Comparison of ENCODE assay signal across 9 cellular contexts in genomic region chr3:9301798-9302197, GRCh38. TPM values are rescaled to one million over a fixed set of nuclear protein-coding genes. Genes with fewer than 3 reads are reported as not detected.
DNase-seq lines count a peak whose midpoint lies in the region; ATAC-seq, FAIRE-seq and TF ChIP-seq lines count a peak whose summit lies in the region.
"Had no signal": no experiment of that assay in that cellular context is flagged by ENCODE, and none has a peak within 500 bp of the region (broad histone marks: within the 10 kb centered on the region; RNA-seq: fewer than 3 reads in every experiment).

No MANE protein-coding gene starts in this region.

- H4K20me1 ChIP-seq in mammary epithelial cell (ENCODE audit: insufficient read depth, low read length) = no peaks in the 10 kb centered on the region

- no peaks in the 10 kb centered on the region for H3K27me3 Mint-ChIP-seq in mesothelial cell of epicardium (ENCODE audit: low read depth)

- H3K27ac ChIP-seq in A549 (no peak overlapping the region), mammary epithelial cell (ENCODE audit: insufficient read depth, low read depth, low read length) (peak overlapping the region; percentile 53)

- no peak for TF ChIP-seq RAD21 in A549 (conservative IDR thresholded peaks at IDR 0.05 in 1 of 2, IDR thresholded peaks at IDR 0.05 in 1 of 2)

- H3K79me2 ChIP-seq in mammary epithelial cell (ENCODE audit: insufficient read depth, low read length) = no peaks in the 10 kb centered on the region

- BruUV-seq in mammary epithelial cell (replicated peaks; lab: Mats Ljungman, UMichigan) = no TSS peak

- DNase-seq in A549 (ENCODE audit: low read depth in 1 of 2, low spot score in 1 of 2) = no peak
- DNase-seq in HPDE6-E6E7 (ENCODE audit: extremely low spot score) = peak; percentile 23
- DNase-seq in mammary epithelial cell = peak; percentile 89
- DNase-seq in mesothelial cell of epicardium (ENCODE audit: low spot score in 2 of 2, unreplicated experiment in 2 of 2) = no peak
- DNase-seq in SIG-M5 (lab: John Stamatoyannopoulos, UW) = no peak
- DNase-seq in COLO668 (lab: John Stamatoyannopoulos, UW; ENCODE audit: unreplicated experiment) = no peak

- in situ Hi-C loops in mammary epithelial cell (cut with MboI; ENCODE audit: low sequenced_read_pairs in 2 of 2) = loop anchor here (5.0 to 25.0 kb wide), 3 partner anchors 327 to 539 kb away; partner anchors contain the start of gene OXTR (in 1 of the 2)

- no peak overlapping the region for H3K4me3 ChIP-seq in A549
- peak overlapping the region in 2 of 3 experiments; percentile 44 to 45 for H3K4me3 ChIP-seq in mammary epithelial cell (replicated peaks in 1 of 3; ENCODE audit: insufficient read depth in 1 of 3, low read depth in 2 of 3, low read length in 3 of 3)

- intact Hi-C loops in mammary epithelial cell (cut with micrococcal nuclease) = loop anchor here (1.0 to 2.0 kb wide), 8 partner anchors 52 to 533 kb away; partner anchors contain the start of genes OXTR and SRGAP3

- FAIRE-seq in A549 (lab: Jason Lieb, UNC) = no peak

- H3K27me3 ChIP-seq in mammary epithelial cell (ENCODE audit: insufficient read depth, low read length) = no peaks in the 10 kb centered on the region

- POLR2A ChIA-PET in A549 (lab: Yijun Ruan, JAX) = no interaction called here

- no peaks in the 10 kb centered on the region for H3K36me3 Mint-ChIP-seq in mesothelial cell of epicardium
- H3K36me3 Mint-ChIP-seq: memory B cell had no signal

- H2AFZ ChIP-seq in mammary epithelial cell (ENCODE audit: low read depth, low read length) = peak overlapping the region; percentile 88

- no peak for ATAC-seq in A549
- no peak for ATAC-seq in HG03025 (IDR thresholded peaks at IDR 0.05; ENCODE audit: low FRiP score, unreplicated experiment)
- no peak for ATAC-seq in HG03521 (IDR thresholded peaks at IDR 0.05; ENCODE audit: unreplicated experiment)

- H3K4me1 ChIP-seq in A549 (no peaks in the 10 kb centered on the region), mammary epithelial cell (ENCODE audit: insufficient read depth, low read length) (peaks cover 22% of the 10 kb centered on the region)

- H3K4me2 ChIP-seq in A549 (peak overlapping the region; percentile 72; the same call in 1 of the 3 replicates), mammary epithelial cell (ENCODE audit: insufficient read depth, low read depth, low read length) (peak overlapping the region; percentile 91)

- peak overlapping the region; percentile 59 for H3K27ac Mint-ChIP-seq in mesothelial cell of epicardium
- H3K27ac Mint-ChIP-seq: memory B cell had no signal

- H3K9me3 Mint-ChIP-seq in mesothelial cell of epicardium = peaks cover 5% of the 10 kb centered on the region

- H3K9me3 ChIP-seq in A549 = no peaks in the 10 kb centered on the region
- no peaks in the 10 kb centered on the region for H3K9me3 ChIP-seq in mammary epithelial cell (replicated peaks; ENCODE audit: insufficient read depth, low read length)

- H3K36me3 ChIP-seq in mammary epithelial cell (ENCODE audit: insufficient read depth, low read length) = no peaks in the 10 kb centered on the region

- no peak for TF ChIP-seq POLR2A in A549 (IDR thresholded peaks at IDR 0.05; ENCODE audit: low read length)

- peaks cover 13% of the 10 kb centered on the region for H3K4me1 Mint-ChIP-seq in mesothelial cell of epicardium

- dilution Hi-C loops in mammary epithelial cell (cut with HindIII; ENCODE audit: low sequenced_read_pairs) = loop anchor here (5.0 kb wide), 1 partner anchor 324 kb away; no protein-coding TSS in a partner anchor

- WGBS in A549 (ENCODE audit: missing lambda C conversion rate) = 64% methylated on average over 10 of the region's 10 CpGs
- WGBS in mammary epithelial cell (ENCODE audit: low coverage, missing lambda C conversion rate) = 18% methylated on average over 10 of the region's 10 CpGs

- CTCF ChIA-PET in A549 (lab: Yijun Ruan, JAX) = interaction anchor here (0.6 to 9.2 kb wide), 48 partner anchors 11 to 937 kb away, joined by 3 to 190 read pairs (median 4); partner anchors contain the start of gene OXTR
- CTCF ChIA-PET in mammary epithelial cell (lab: Charles Lee; ENCODE audit: low non-redundant PET) = interaction anchor here (0.6 to 1.0 kb wide), 17 partner anchors 47 to 639 kb away, joined by 3 to 9 read pairs (median 4); partner anchors contain the start of genes RAD18 and SRGAP3

- TF ChIP-seq EP300 in A549 (IDR thresholded peaks at IDR 0.05) = no peak

- TF ChIP-seq CTCF in A549 (IDR thresholded peaks at IDR 0.05) (no peak), mammary epithelial cell (conservative IDR thresholded peaks at IDR 0.05 in 1 of 2, IDR thresholded peaks at IDR 0.05 in 1 of 2; ENCODE audit: extremely low read depth in 1 of 2, insufficient read depth in 1 of 2, low read depth in 1 of 2, low read length in 2 of 2) (no peak), mesothelial cell of epicardium (IDR thresholded peaks at IDR 0.05; ENCODE audit: unreplicated experiment) (no peak)

- H3K9ac ChIP-seq in mammary epithelial cell (ENCODE audit: insufficient read depth, low read length) = peak overlapping the region; percentile 55

- peak overlapping the region; percentile 63 for H3K4me3 Mint-ChIP-seq in mesothelial cell of epicardium
- H3K4me3 Mint-ChIP-seq: memory B cell had no signal

TF ChIP-seq in A549, 52 proteins besides CTCF, POLR2A, EP300 and RAD21:
- TF ChIP-seq MAFK (IDR thresholded peaks at IDR 0.05; ENCODE audit: partially characterized antibody) = no peak
- TF ChIP-seq CEBPB (IDR thresholded peaks at IDR 0.05) = no peak
- no peak for TF ChIP-seq KDM5A (IDR thresholded peaks at IDR 0.05)
- TF ChIP-seq CBX2 (IDR thresholded peaks at IDR 0.05; ENCODE audit: borderline replicate concordance, low read depth) = no peak
- no peak for TF ChIP-seq RFX5 (IDR thresholded peaks at IDR 0.05)
- no peak for TF ChIP-seq FOSL2 (IDR thresholded peaks at IDR 0.05)
- no peak for TF ChIP-seq FOSL2 (CRISPR knock-in tag; IDR thresholded peaks at IDR 0.05)
- no peak for TF ChIP-seq MAZ (IDR thresholded peaks at IDR 0.05; ENCODE audit: borderline replicate concordance, low read depth, low read length)
- TF ChIP-seq HOXA7 (CRISPR knock-in tag; IDR thresholded peaks at IDR 0.05) = no peak
- TF ChIP-seq BHLHE40 (IDR thresholded peaks at IDR 0.05; ENCODE audit: low read depth, low read length) = no peak
- TF ChIP-seq FOSB (CRISPR knock-in tag; IDR thresholded peaks at IDR 0.05) = no peak
- TF ChIP-seq RARB (CRISPR knock-in tag; IDR thresholded peaks at IDR 0.05) = no peak
TF ChIP-seq in A549: peak in this region for 0.

RNA-seq across cellular contexts. Expression of gene SRGAP3, which starts 52.4 kb away (rescaled TPM):
- polyA plus RNA-seq in A549 (2011; rRNA removed) = 1.9 and 2.5 TPM in 2 replicates
- polyA plus RNA-seq in A549 (2012; cell fraction: cytosol; rRNA removed) = 0.37 and 0.62 TPM in 2 replicates
- polyA plus RNA-seq in A549 (2012; cell fraction: nucleus; rRNA removed) = 0.77 and 1.1 TPM in 2 replicates
- polyA plus RNA-seq in A549 (2017; fragmentation: RNase III; extraction: RNeasy Plus Mini Kit Qiagen cat#74134 plus additional on column Dnase treatment) = 1.2 to 1.6 TPM (median 1.4 TPM) in 3 replicates
- 4.8 and 9.5 TPM in 2 replicates for polyA minus RNA-seq in A549 (2011; rRNA and poly(A)+ RNA removed)
- 10 to 100 TPM; 27.2 to 50.1 TPM for total RNA-seq in mammary epithelial cell
- 9.2 TPM for polyA plus RNA-seq in mammary epithelial cell
- polyA minus RNA-seq in mammary epithelial cell = 62.1 TPM
- 61.3 to 68.6 TPM (median 65.6 TPM) in 3 replicates for total RNA-seq in mesothelial cell of epicardium

Comparison
In these comparisons a context has a peak if more than half of its experiments do, and no peak if none do; other contexts are left out.
1. DNase-seq: peak in HPDE6-E6E7 (single experiment) and mammary epithelial cell (single experiment); none in A549 (0 of 2), mesothelial cell of epicardium (0 of 2), SIG-M5 (single experiment) and COLO668 (single experiment).